In genomic region chrX:19751068-19751467, GRCh38 we compare ENCODE assay signal across 16 cellular contexts.
DNase-seq lines count a peak whose midpoint lies in the region; ATAC-seq and TF ChIP-seq lines count a peak whose summit lies in the region.
"Had no signal": no experiment of that assay in that cellular context is flagged by ENCODE, and none has a peak within 500 bp of the region (broad histone marks: within the 10 kb centered on the region; RNA-seq: fewer than 3 reads in every experiment).

No MANE protein-coding gene starts in this region.

- no peak overlapping the region for H3K4me3 ChIP-seq in HCT116 (replicated peaks in 1 of 2; ENCODE audit: low read depth in 1 of 2, low read length in 2 of 2)
- H3K4me3 ChIP-seq: lower lobe of right lung, ovary had no signal

- TF ChIP-seq CTCF in HCT116 (IDR thresholded peaks at IDR 0.05 in 2 of 3, conservative IDR thresholded peaks at IDR 0.05 in 1 of 3; ENCODE audit: borderline replicate concordance in 1 of 3, insufficient read depth in 1 of 3, low read depth in 2 of 3, low read length in 2 of 3) (no peak), HFFc6 (IDR thresholded peaks at IDR 0.05) (no peak)

- no peaks in the 10 kb centered on the region for H3K9me3 Mint-ChIP-seq in T-helper 2 cell treated with Interferon-gamma antibody and Interleukin-4, amounts not matched to agents 5 μg/mL and 100 μg/mL, for 36 hours
- no peaks in the 10 kb centered on the region for H3K9me3 Mint-ChIP-seq in activated T-helper 17 cell treated with anti-CD3 and anti-CD28 coated beads, Interleukin-2, amount 50 U/mL, for 72 hours
- H3K9me3 Mint-ChIP-seq in memory B cell, result peaks cover 1% of the 10 kb centered on the region
- H3K9me3 Mint-ChIP-seq in HFFc6, result no peaks in the 10 kb centered on the region

- RAD21 ChIA-PET in HCT116 (lab: Charles Lee; ENCODE audit: low non-redundant PET in 1 of 2, low total read pairs in 2 of 2, uncharacterized antibody in 2 of 2, unreplicated experiment in 2 of 2), result no interaction called here

- no peaks in the 10 kb centered on the region for H3K4me1 ChIP-seq in HCT116 (ENCODE audit: control insufficient read depth in 1 of 2, insufficient read depth in 2 of 2, low read length in 2 of 2)

- intact Hi-C loops in HCT116 (cut with micrococcal nuclease) (no loop called here), posterior vena cava (cut with DNase I) (no loop called here)

- no peak overlapping the region for H3K27ac ChIP-seq in HCT116 (ENCODE audit: low read depth, low read length)
- H3K27ac ChIP-seq: epithelial cell of prostate, lower lobe of right lung, ovary had no signal

- peak overlapping the region; percentile 90 for H3K27ac Mint-ChIP-seq in T-helper 2 cell treated with Interferon-gamma antibody and Interleukin-4, amounts not matched to agents 5 μg/mL and 100 μg/mL, for 36 hours
- H3K27ac Mint-ChIP-seq in activated T-helper 17 cell treated with anti-CD3 and anti-CD28 coated beads, Interleukin-2, amount 50 U/mL, for 72 hours, result peak overlapping the region; percentile 92
- H3K27ac Mint-ChIP-seq in memory B cell (peak overlapping the region; percentile 95), HFFc6 (no peak overlapping the region)
- H3K27ac Mint-ChIP-seq: type B pancreatic cell had no signal

- peaks cover 35% of the 10 kb centered on the region for H3K36me3 Mint-ChIP-seq in T-helper 2 cell treated with Interferon-gamma antibody and Interleukin-4, amounts not matched to agents 5 μg/mL and 100 μg/mL, for 36 hours (ENCODE audit: low read depth)
- H3K36me3 Mint-ChIP-seq in activated T-helper 17 cell treated with anti-CD3 and anti-CD28 coated beads, Interleukin-2, amount 50 U/mL, for 72 hours (ENCODE audit: low read depth), result peaks cover 45% of the 10 kb centered on the region
- H3K36me3 Mint-ChIP-seq in memory B cell (peaks cover 4% of the 10 kb centered on the region), HFFc6 (ENCODE audit: low read depth) (no peaks in the 10 kb centered on the region)
- H3K36me3 Mint-ChIP-seq: type B pancreatic cell had no signal

- no peaks in the 10 kb centered on the region for H3K79me2 ChIP-seq in HCT116 (ENCODE audit: insufficient read depth, low read length)

- H3K4me2 ChIP-seq in HCT116 (ENCODE audit: low read length), result no peak overlapping the region

- no peak overlapping the region for H2AFZ ChIP-seq in HCT116 (ENCODE audit: low read depth, low read length, poor library complexity, severe bottlenecking)

- ATAC-seq in HCT116, result no peak
- no peak for ATAC-seq in activated T-helper 17 cell treated with anti-CD3 and anti-CD28 coated beads, Interleukin-2, amount 50 U/mL, for 72 hours (replicated peaks)
- no peak for ATAC-seq in memory B cell (ENCODE audit: low read depth)
- ATAC-seq: lower lobe of right lung had no signal

- POLR2A ChIA-PET in HCT116 (lab: Charles Lee), result no interaction called here

- CTCF ChIA-PET in HCT116 (lab: Charles Lee), result no interaction called here

- H3K4me1 Mint-ChIP-seq in T-helper 2 cell treated with Interferon-gamma antibody and Interleukin-4, amounts not matched to agents 5 μg/mL and 100 μg/mL, for 36 hours (ENCODE audit: low read depth), result peaks cover 75% of the 10 kb centered on the region
- H3K4me1 Mint-ChIP-seq in activated T-helper 17 cell treated with anti-CD3 and anti-CD28 coated beads, Interleukin-2, amount 50 U/mL, for 72 hours, result peaks cover 43% of the 10 kb centered on the region
- peaks cover 51% of the 10 kb centered on the region for H3K4me1 Mint-ChIP-seq in memory B cell
- peaks cover 6% of the 10 kb centered on the region for H3K4me1 Mint-ChIP-seq in HFFc6 (ENCODE audit: low read depth)

- H3K36me3 ChIP-seq in HCT116 (ENCODE audit: control insufficient read depth in 1 of 2, insufficient read depth in 2 of 2, low read length in 2 of 2), result no peaks in the 10 kb centered on the region
- H3K36me3 ChIP-seq: lower lobe of right lung, ovary had no signal

- no peak for TF ChIP-seq RAD21 in HCT116 (IDR thresholded peaks at IDR 0.05; ENCODE audit: low read depth)

- H3K4me3 Mint-ChIP-seq in T-helper 2 cell treated with Interferon-gamma antibody and Interleukin-4, amounts not matched to agents 5 μg/mL and 100 μg/mL, for 36 hours, result peak overlapping the region; percentile 74
- peak overlapping the region; percentile 79 for H3K4me3 Mint-ChIP-seq in activated T-helper 17 cell treated with anti-CD3 and anti-CD28 coated beads, Interleukin-2, amount 50 U/mL, for 72 hours
- H3K4me3 Mint-ChIP-seq in memory B cell (no peak overlapping the region), HFFc6 (no peak overlapping the region)
- H3K4me3 Mint-ChIP-seq: brain, type B pancreatic cell had no signal

- no peak for DNase-seq in T-helper 2 cell treated with Interferon-gamma antibody and Interleukin-4, amounts not matched to agents 5 μg/mL and 100 μg/mL, for 36 hours (ENCODE audit: low spot score)
- DNase-seq in T-helper 2 cell, result no peak
- no peak for DNase-seq in HCT116 (ENCODE audit: low read depth, low spot score)
- no peak for DNase-seq in memory B cell (ENCODE audit: low spot score in 2 of 2)
- DNase-seq in HFFc6, result no peak
- DNase-seq in T1000 (lab: John Stamatoyannopoulos, UW), result no peak
- no peak for DNase-seq in posterior vena cava (ENCODE audit: low spot score)
- DNase-seq: activated CD8-positive, alpha-beta memory T cell treated with anti-CD3 and anti-CD28 coated beads, Interleukin-2, amount 50 U/mL, for 48 hours; DMS153; lower lobe of right lung; NCI-H2171 treated with DMSO at 0.1 percent for 48 hours; ovary had no signal

- no peaks in the 10 kb centered on the region for H3K9me2 ChIP-seq in HCT116 (ENCODE audit: insufficient read depth)

- no peaks in the 10 kb centered on the region for H3K27me3 ChIP-seq in HCT116 (ENCODE audit: insufficient read depth, low read length)
- H3K27me3 ChIP-seq: ovary had no signal

- H4K20me1 ChIP-seq in HCT116 (ENCODE audit: insufficient read depth), result no peaks in the 10 kb centered on the region

- no TSS peak for BruUV-seq in HCT116 (replicated peaks; lab: Mats Ljungman, UMichigan)

- TF ChIP-seq POLR2A in HCT116 (IDR thresholded peaks at IDR 0.05; ENCODE audit: borderline replicate concordance, extremely low read depth, insufficient read depth, insufficient read length), result no peak

- H3K9me3 ChIP-seq in HCT116 (ENCODE audit: control insufficient read depth in 1 of 2, insufficient read depth in 1 of 2, low read depth in 1 of 2, low read length in 2 of 2), result no peaks in the 10 kb centered on the region
- H3K9me3 ChIP-seq: lower lobe of right lung, ovary had no signal

- no peak overlapping the region for H3K9ac ChIP-seq in HCT116 (ENCODE audit: low read length)

- H3K27me3 Mint-ChIP-seq in T-helper 2 cell treated with Interferon-gamma antibody and Interleukin-4, amounts not matched to agents 5 μg/mL and 100 μg/mL, for 36 hours (ENCODE audit: low read depth), result no peaks in the 10 kb centered on the region
- H3K27me3 Mint-ChIP-seq in activated T-helper 17 cell treated with anti-CD3 and anti-CD28 coated beads, Interleukin-2, amount 50 U/mL, for 72 hours, result no peaks in the 10 kb centered on the region
- H3K27me3 Mint-ChIP-seq in memory B cell (no peaks in the 10 kb centered on the region), HFFc6 (ENCODE audit: insufficient read depth) (no peaks in the 10 kb centered on the region)
- H3K27me3 Mint-ChIP-seq: brain, type B pancreatic cell had no signal

TF ChIP-seq in HCT116, 20 proteins besides CTCF, POLR2A, EP300 and RAD21:
- TF ChIP-seq TCF7L2 (IDR thresholded peaks at IDR 0.05; ENCODE audit: borderline replicate concordance, extremely low read depth, insufficient read depth, insufficient read length) (no peak), POLR2AphosphoS5 (IDR thresholded peaks at IDR 0.05; ENCODE audit: low read depth, low read length) (no peak), REST (IDR thresholded peaks at IDR 0.05; ENCODE audit: low read depth) (peak; percentile 46)
TF ChIP-seq in HCT116: peak in this region for 1.

Comparison
In these comparisons a context has a peak if more than half of its experiments do, and no peak if none do; other contexts are left out.
1. H3K4me3 Mint-ChIP-seq: peak in T-helper 2 cell treated with Interferon-gamma antibody and Interleukin-4, amounts not matched to agents 5 μg/mL and 100 μg/mL, for 36 hours (single experiment) and activated T-helper 17 cell treated with anti-CD3 and anti-CD28 coated beads, Interleukin-2, amount 50 U/mL, for 72 hours (single experiment); none in memory B cell (single experiment) and HFFc6 (single experiment).